ENCODE assay signal across 23 cellular contexts in genomic region chrX:19689170-19689814, GRCh38.
DNase-seq lines count a peak whose midpoint lies in the region; ATAC-seq and TF ChIP-seq lines count a peak whose summit lies in the region.
"Had no signal": no experiment of that assay in that cellular context is flagged by ENCODE, and none has a peak within 500 bp of the region (broad histone marks: within the 10 kb centered on the region; RNA-seq: fewer than 3 reads in every experiment).

No MANE protein-coding gene starts in this region.

- no TSS peak for BruUV-seq in OCI-LY7 (replicated peaks; lab: Mats Ljungman, UMichigan)

- H3F3A ChIP-seq in DOHH2 (ENCODE audit: control insufficient read depth, insufficient read depth) = no peaks in the 10 kb centered on the region

- CTCF ChIA-PET in OCI-LY7 (lab: Charles Lee; ENCODE audit: unreplicated experiment) = no interaction called here

- no peaks in the 10 kb centered on the region for H3K9me3 Mint-ChIP-seq in CD4-positive, CD25-positive, alpha-beta regulatory T cell
- no peaks in the 10 kb centered on the region for H3K9me3 Mint-ChIP-seq in memory B cell

- no peak overlapping the region for H3K4me2 ChIP-seq in DOHH2 (ENCODE audit: low read length)
- no peak overlapping the region for H3K4me2 ChIP-seq in OCI-LY7 (ENCODE audit: low read length)

- H3K9me2 ChIP-seq in DOHH2 (replicated peaks; ENCODE audit: control insufficient read depth, low read length) = no peaks in the 10 kb centered on the region
- H3K9me2 ChIP-seq in OCI-LY7 (ENCODE audit: insufficient read depth, low read length) = no peaks in the 10 kb centered on the region

- H3K4me1 Mint-ChIP-seq in CD4-positive, CD25-positive, alpha-beta regulatory T cell = peaks cover 17 to 47% (median 33%) of the 10 kb centered on the region in 4 donors
- peaks cover 17% of the 10 kb centered on the region for H3K4me1 Mint-ChIP-seq in memory B cell

- H3K4me3 Mint-ChIP-seq in CD4-positive, CD25-positive, alpha-beta regulatory T cell = no peak overlapping the region
- H3K4me3 Mint-ChIP-seq in memory B cell = peak overlapping the region; percentile 18

- no peaks in the 10 kb centered on the region for H3K36me3 Mint-ChIP-seq in CD4-positive, CD25-positive, alpha-beta regulatory T cell
- peaks cover 2% of the 10 kb centered on the region for H3K36me3 Mint-ChIP-seq in memory B cell

- H3K27ac Mint-ChIP-seq in CD4-positive, CD25-positive, alpha-beta regulatory T cell = peak overlapping the region in 2 of 3 donors; percentile 52 to 67
- peak overlapping the region; percentile 82 for H3K27ac Mint-ChIP-seq in memory B cell

- H2AFZ ChIP-seq in OCI-LY7 (ENCODE audit: low read length) = no peak overlapping the region
- H2AFZ ChIP-seq: parathyroid adenoma had no signal

- H3K36me3 ChIP-seq in CD4-positive, CD25-positive, alpha-beta regulatory T cell (ENCODE audit: control insufficient read depth, insufficient read depth, low read length) = peaks cover 20% of the 10 kb centered on the region
- H3K36me3 ChIP-seq in DOHH2 (ENCODE audit: control insufficient read depth, low read length) (no peaks in the 10 kb centered on the region), OCI-LY7 (ENCODE audit: insufficient read depth, low read length) (0 out of 2 replicates have a peak, but pooled peaks cover 3% of the 10 kb centered on the region)
- H3K36me3 ChIP-seq: right lobe of liver, tibial nerve had no signal

- H3K27me3 ChIP-seq in CD4-positive, CD25-positive, alpha-beta regulatory T cell (ENCODE audit: control insufficient read depth, insufficient read depth, low read length) = no peaks in the 10 kb centered on the region
- no peaks in the 10 kb centered on the region for H3K27me3 ChIP-seq in DOHH2 (ENCODE audit: control insufficient read depth, low read length)
- H3K27me3 ChIP-seq: right lobe of liver, tibial nerve had no signal

- intact Hi-C loops in OCI-LY7 (cut with micrococcal nuclease; ENCODE audit: unreplicated experiment) (no loop called here), left cardiac atrium (cut with DNase I) (no loop called here)

- H3K4me1 ChIP-seq in CD4-positive, CD25-positive, alpha-beta regulatory T cell (ENCODE audit: control insufficient read depth, insufficient read depth, low read length, poor library complexity, severe bottlenecking) = peaks cover 13% of the 10 kb centered on the region
- H3K4me1 ChIP-seq in DOHH2 (ENCODE audit: control insufficient read depth, low read length) (peaks cover 25% of the 10 kb centered on the region), OCI-LY7 (ENCODE audit: insufficient read depth, low read length, poor library complexity, severe bottlenecking) (peaks cover 9% of the 10 kb centered on the region)
- H3K4me1 ChIP-seq: parathyroid adenoma, right lobe of liver had no signal

- H3K79me2 ChIP-seq in DOHH2 (ENCODE audit: control insufficient read depth, low read length) (no peaks in the 10 kb centered on the region), OCI-LY7 (ENCODE audit: insufficient read depth, low read depth, low read length) (no peaks in the 10 kb centered on the region)
- H3K79me2 ChIP-seq: parathyroid adenoma had no signal

- no peaks in the 10 kb centered on the region for H4K20me1 ChIP-seq in DOHH2 (ENCODE audit: control insufficient read depth, insufficient read depth, low read depth, low read length)
- H4K20me1 ChIP-seq in OCI-LY7 (ENCODE audit: insufficient read depth, low read length) = no peaks in the 10 kb centered on the region

- TF ChIP-seq CTCF in DOHH2 (IDR thresholded peaks at IDR 0.05; ENCODE audit: low read depth, low read length, poor library complexity, severe bottlenecking) = no peak
- no peak for TF ChIP-seq CTCF in OCI-LY7 (conservative IDR thresholded peaks at IDR 0.05; ENCODE audit: low read length)

- DNase-seq in CD4-positive, CD25-positive, alpha-beta regulatory T cell = no peak
- DNase-seq in OCI-LY7 (ENCODE audit: low spot score) = peak; percentile 5
- DNase-seq in memory B cell (ENCODE audit: low spot score in 2 of 2) = no peak
- no peak for DNase-seq in left cardiac atrium
- DNase-seq in T-helper 9 cell = no peak
- DNase-seq in RKO (ENCODE audit: low spot score) = no peak
- DNase-seq: activated gamma-delta T cell; cortex of kidney; islet precursor cell; midbrain; NCI-H1048; NCI-H187 treated with DMSO at 0.1 percent for 48 hours; NCI-H524 treated with DMSO at 0.1 percent for 48 hours; NK-92 treated with Interleukin-12 subunit alpha and Interleukin-12 subunit beta, amount 100 ng/mL, for 24 hours; right lobe of liver; stimulated activated CD4-positive, alpha-beta T cell treated with anti-CD3 and anti-CD28 coated beads, Interleukin-12 subunit alpha, Interleukin-12 subunit beta, amount 100 ng/mL, for 4 hours had no signal

- H3K27me3 Mint-ChIP-seq in CD4-positive, CD25-positive, alpha-beta regulatory T cell = no peaks in the 10 kb centered on the region
- H3K27me3 Mint-ChIP-seq in memory B cell = no peaks in the 10 kb centered on the region

- no peak overlapping the region for H3K4me3 ChIP-seq in CD4-positive, CD25-positive, alpha-beta regulatory T cell (ENCODE audit: low read depth, low read length)
- H3K4me3 ChIP-seq in DOHH2 (ENCODE audit: low read length) (no peak overlapping the region), OCI-LY7 (ENCODE audit: low read depth, low read length, poor library complexity, severe bottlenecking) (no peak overlapping the region)
- H3K4me3 ChIP-seq: right lobe of liver, tibial nerve had no signal

- no peak overlapping the region for H3K27ac ChIP-seq in CD4-positive, CD25-positive, alpha-beta regulatory T cell (ENCODE audit: insufficient read depth, low read length, poor library complexity, severe bottlenecking)
- H3K27ac ChIP-seq in DOHH2 (ENCODE audit: low read depth, low read length) (peak overlapping the region; percentile 28), OCI-LY7 (ENCODE audit: low read depth, low read length, poor library complexity, severe bottlenecking) (no peak overlapping the region)
- H3K27ac ChIP-seq: KMS-11, parathyroid adenoma, right lobe of liver, tibial nerve, VCaP had no signal

- no peak for ATAC-seq in CD4-positive, CD25-positive, alpha-beta regulatory T cell (ENCODE audit: low read depth in 2 of 2)
- peak; percentile 91 for ATAC-seq in memory B cell (ENCODE audit: low read depth)
- ATAC-seq in GM21619 (IDR thresholded peaks at IDR 0.05; ENCODE audit: unreplicated experiment) = no peak
- no peak for ATAC-seq in left cardiac atrium
- ATAC-seq: Panc1, right lobe of liver had no signal

- no peaks in the 10 kb centered on the region for H3K9me3 ChIP-seq in CD4-positive, CD25-positive, alpha-beta regulatory T cell (ENCODE audit: control insufficient read depth in 2 of 2, low read length in 2 of 2)
- H3K9me3 ChIP-seq in DOHH2 (ENCODE audit: control insufficient read depth, insufficient read depth, low read length) = no peaks in the 10 kb centered on the region
- no peaks in the 10 kb centered on the region for H3K9me3 ChIP-seq in OCI-LY7 (ENCODE audit: low read length)
- H3K9me3 ChIP-seq: right lobe of liver, tibial nerve had no signal

- POLR2A ChIA-PET in OCI-LY7 (lab: Charles Lee) = interaction anchor here (0.6 to 0.7 kb wide), 2 partner anchors 13 to 58 kb away, joined by 3 to 6 read pairs; no protein-coding TSS in a partner anchor
